8 cellular contexts compared by ENCODE assay signal in the genomic region with DNA sequence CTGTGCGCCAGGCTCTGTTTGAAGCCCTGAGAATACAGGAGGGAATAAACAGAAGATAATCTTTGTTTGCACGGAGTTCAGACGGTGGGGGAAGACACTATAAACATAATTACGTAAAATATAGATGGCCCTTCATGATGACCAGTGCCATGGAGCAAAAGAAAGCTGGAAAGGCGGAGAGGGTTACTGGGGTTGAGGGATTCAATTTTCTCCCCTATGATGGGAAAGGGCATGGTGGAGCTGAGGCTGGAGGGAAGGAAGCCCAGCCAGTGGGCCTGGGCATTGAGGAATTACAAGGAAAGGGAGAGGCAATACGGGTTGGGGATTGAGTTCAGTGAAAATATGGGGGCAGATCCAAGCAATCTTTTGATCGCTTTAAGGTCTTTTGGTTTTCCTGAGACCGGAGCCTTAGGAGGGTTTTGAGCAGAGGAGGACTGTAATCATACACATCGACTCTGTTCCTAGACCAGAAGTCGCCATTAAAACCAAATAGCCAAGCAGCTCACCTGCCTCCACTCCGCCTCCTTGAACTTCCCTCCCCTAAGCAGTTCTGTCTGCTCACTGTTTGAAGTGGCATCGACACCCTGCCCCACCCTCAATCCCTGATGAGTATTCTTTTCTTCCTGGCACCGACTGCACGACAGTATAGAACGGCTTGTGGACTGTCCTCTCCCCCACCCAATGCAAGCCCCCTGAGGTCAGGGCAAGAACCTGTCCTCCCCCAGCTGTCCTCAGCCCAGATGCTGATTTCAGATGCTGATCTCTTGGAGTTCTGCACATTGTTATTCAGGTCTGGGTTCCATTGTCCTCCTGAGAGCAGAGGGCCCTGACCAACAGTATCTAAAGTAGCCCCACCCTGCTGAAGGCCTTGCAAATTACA. TPM values are rescaled to one million over a fixed set of nuclear protein-coding genes. Genes with fewer than 3 reads are reported as not detected.
DNase-seq lines count a peak whose midpoint lies in the region; ATAC-seq, FAIRE-seq and TF ChIP-seq lines count a peak whose summit lies in the region.

No MANE protein-coding gene starts in this region.

- no peak overlapping the region for H3K27ac ChIP-seq in PC-3 (ENCODE audit: low read length)
- H3K27ac ChIP-seq in esophagus muscularis mucosa (replicated peaks in 1 of 4) = peak overlapping the region in 2 of 4 donors; percentile 44 to 62
- H3K27ac ChIP-seq in gastrocnemius medialis = peak overlapping the region; percentile 42 to 69 (median 60)

- DNase-seq in GM12891 (ENCODE audit: insufficient read length, low spot score) = no peak
- DNase-seq in PC-3 = no peak
- DNase-seq in esophagus muscularis mucosa (ENCODE audit: extremely low spot score) = no peak
- DNase-seq in gastrocnemius medialis = no peak
- no peak for DNase-seq in GM20000 (ENCODE audit: low spot score)
- DNase-seq in RCC 7860 (ENCODE audit: low spot score) = no peak
- no peak for DNase-seq in NCI-H446 (lab: John Stamatoyannopoulos, UW)

- no peak for TF ChIP-seq EP300 in esophagus muscularis mucosa (IDR thresholded peaks at IDR 0.05)

- peak; percentile 26 for FAIRE-seq in GM12891 (lab: Jason Lieb, UNC)
- no peak for FAIRE-seq in RCC 7860 (lab: Jason Lieb, UNC)

- H4K20me1 ChIP-seq in PC-3 (ENCODE audit: low read length) = no peaks in the 10 kb centered on the region

- peak overlapping the region; percentile 55; the same call in 1 of the 2 replicates for H3K9ac ChIP-seq in PC-3 (ENCODE audit: low read length)

- in situ Hi-C loops in gastrocnemius medialis (cut with MboI; ENCODE audit: low sequenced_read_pairs in 4 of 4) = no loop called here

- peak overlapping the region; percentile 89 for H3K4me3 ChIP-seq in PC-3 (ENCODE audit: low read length)
- H3K4me3 ChIP-seq in esophagus muscularis mucosa = peak overlapping the region; percentile 54 to 64 (median 56)
- peak overlapping the region; percentile 24 to 63 (median 54) for H3K4me3 ChIP-seq in gastrocnemius medialis

- BruUV-seq in PC-3 (replicated peaks; lab: Mats Ljungman, UMichigan) = no TSS peak

- H3K4me1 ChIP-seq in PC-3 (ENCODE audit: insufficient read depth, low read length) = peaks cover 11% of the 10 kb centered on the region
- peaks cover 33 to 50% (median 49%) of the 10 kb centered on the region in 4 donors for H3K4me1 ChIP-seq in esophagus muscularis mucosa
- H3K4me1 ChIP-seq in gastrocnemius medialis = peaks cover 21 to 22% of the 10 kb centered on the region in 2 donors

- H2AFZ ChIP-seq in PC-3 (ENCODE audit: low read length) = peak overlapping the region; percentile 74

- ATAC-seq in PC-3 (no peak), gastrocnemius medialis (no peak), HG02571 (IDR thresholded peaks at IDR 0.05; ENCODE audit: unreplicated experiment) (no peak)

- no peaks in the 10 kb centered on the region for H3K9me2 ChIP-seq in PC-3 (replicated peaks; ENCODE audit: low read length)

- POLR2A ChIA-PET in PC-3 (lab: Charles Lee; ENCODE audit: unreplicated experiment) = no interaction called here

- no peaks in the 10 kb centered on the region for H3K36me3 ChIP-seq in PC-3 (ENCODE audit: low read depth, low read length)
- peaks cover 0 to 12% (median 8%) of the 10 kb centered on the region in 4 donors for H3K36me3 ChIP-seq in esophagus muscularis mucosa
- peaks cover 0 to under 1% of the 10 kb centered on the region in 2 donors for H3K36me3 ChIP-seq in gastrocnemius medialis

- TF ChIP-seq POLR2A in GM12891 (IDR thresholded peaks at IDR 0.05; ENCODE audit: low read depth, low read length) (no peak), esophagus muscularis mucosa (IDR thresholded peaks at IDR 0.05; ENCODE audit: low read depth) (no peak), gastrocnemius medialis (IDR thresholded peaks at IDR 0.05) (no peak)

- H3F3A ChIP-seq in PC-3 (ENCODE audit: low read length, unreplicated experiment) = no peaks in the 10 kb centered on the region

- TF ChIP-seq CTCF in PC-3 (conservative IDR thresholded peaks at IDR 0.05; ENCODE audit: low read depth, low read length) (no peak), esophagus muscularis mucosa (IDR thresholded peaks at IDR 0.05) (no peak), gastrocnemius medialis (IDR thresholded peaks at IDR 0.05 in 4 of 5, conservative IDR thresholded peaks at IDR 0.05 in 1 of 5) (no peak), GM20000 (IDR thresholded peaks at IDR 0.05; ENCODE audit: extremely low read depth, missing control alignments) (no peak)

- WGBS in esophagus muscularis mucosa = 75% methylated on average over 15 of the region's 15 CpGs

- intact Hi-C loops in PC-3 (cut with micrococcal nuclease) = no loop called here
- intact Hi-C loops in esophagus muscularis mucosa (cut with DNase I) = loop anchor here (10.0 kb wide), 1 partner anchor 182 kb away; a partner anchor contains a TSS
- intact Hi-C loops in gastrocnemius medialis (cut with DNase I; ENCODE audit: low total_unique reads) = no loop called here

- H3K27me3 ChIP-seq in PC-3 (ENCODE audit: low read length) (no peaks in the 10 kb centered on the region), esophagus muscularis mucosa (no peaks in the 10 kb centered on the region), gastrocnemius medialis (no peaks in the 10 kb centered on the region)

- CTCF ChIA-PET in PC-3 (lab: Charles Lee) = no interaction called here

- peaks cover 51% of the 10 kb centered on the region for H3K79me2 ChIP-seq in PC-3 (ENCODE audit: low read length)

- H3K4me2 ChIP-seq in PC-3 (ENCODE audit: low read length) = peak overlapping the region; percentile 97

- no peaks in the 10 kb centered on the region for H3K9me3 ChIP-seq in PC-3 (ENCODE audit: low read length)
- no peaks in the 10 kb centered on the region for H3K9me3 ChIP-seq in esophagus muscularis mucosa
- no peaks in the 10 kb centered on the region for H3K9me3 ChIP-seq in gastrocnemius medialis

TF ChIP-seq in GM12891, 5 proteins besides CTCF, POLR2A, EP300 and RAD21:
- TF ChIP-seq POU2F2 (IDR thresholded peaks at IDR 0.05; ENCODE audit: low read depth, low read length) (no peak), TAF1 (IDR thresholded peaks at IDR 0.05; ENCODE audit: low read depth, low read length) (no peak), SPI1 (IDR thresholded peaks at IDR 0.05; ENCODE audit: low read depth, low read length) (no peak), POLR2AphosphoS5 (IDR thresholded peaks at IDR 0.05; ENCODE audit: low read depth, low read length) (no peak), PAX5 (IDR thresholded peaks at IDR 0.05; ENCODE audit: insufficient read depth, low read length, severe bottlenecking) (no peak)

RNA-seq across cellular contexts. Expression of a gene that starts 0.8 kb away (rescaled TPM):
- 6.5 TPM for polyA plus RNA-seq in GM12891 (2012; ENCODE audit: low read depth, missing spikeins)
- total RNA-seq in PC-3 (2014; rRNA removed) = 0.52 and 2.4 TPM in 2 replicates
- total RNA-seq in esophagus muscularis mucosa = under 1 TPM in 2 of 4 donors, not detected in 2; 0.17 to 0.23 TPM
- total RNA-seq in gastrocnemius medialis = not detected

RNA-seq across cellular contexts. Expression of a gene that starts 2.0 kb away (rescaled TPM):
- 43.2 TPM for polyA plus RNA-seq in GM12891 (2012; ENCODE audit: low read depth, missing spikeins)
- total RNA-seq in PC-3 (2014; rRNA removed) (22.3 and 35.5 TPM in 2 replicates), esophagus muscularis mucosa (10 to 100 TPM; 12.3 to 19.1 (median 15.3) TPM), gastrocnemius medialis (10 to 100 TPM; 18.6 to 33.4 (median 27.9) TPM)

RNA-seq across cellular contexts. Expression of a gene that starts 15.9 kb away (rescaled TPM):
- polyA plus RNA-seq in GM12891 (2012; ENCODE audit: low read depth, missing spikeins) = 9.5 TPM
- total RNA-seq in PC-3 (2014; rRNA removed) (37.0 and 46.4 TPM in 2 replicates), esophagus muscularis mucosa (10 to 100 TPM; 21.0 to 46.7 (median 28.3) TPM), gastrocnemius medialis (10 to 100 TPM; 30.5 to 51.1 (median 39.7) TPM)

RNA-seq across cellular contexts. Expression of a gene that starts 38.2 kb away (rescaled TPM):
- 55.1 TPM for polyA plus RNA-seq in GM12891 (2012; ENCODE audit: low read depth, missing spikeins)
- total RNA-seq in PC-3 (2014; rRNA removed) (32.3 and 38.9 TPM in 2 replicates), esophagus muscularis mucosa (10 to 100 TPM; 20.7 to 59.8 (median 32.9) TPM), gastrocnemius medialis (100 to 1,000 TPM in 2 of 4 donors, 10 to 100 TPM in 2; 28.8 to 121 (median 91.5) TPM)
